In genomic region chr5:141734501-141735231, GRCh38 we compare ENCODE assay signal across 9 cellular contexts. TPM values are rescaled to one million over a fixed set of nuclear protein-coding genes. Genes with fewer than 3 reads are reported as not detected.
DNase-seq lines count a peak whose midpoint lies in the region; ATAC-seq and TF ChIP-seq lines count a peak whose summit lies in the region.
"Had no signal": no experiment of that assay in that cellular context is flagged by ENCODE, and none has a peak within 500 bp of the region (broad histone marks: within the 10 kb centered on the region; RNA-seq: fewer than 3 reads in every experiment).

No MANE protein-coding gene starts in this region.

- peaks cover 70% of the 10 kb centered on the region for H3K27me3 ChIP-seq in adipocyte (replicated peaks; ENCODE audit: control insufficient read depth, insufficient read depth, low read length)
- H3K27me3 ChIP-seq in left lung = no peaks in the 10 kb centered on the region
- H3K27me3 ChIP-seq: uterus had no signal

- ATAC-seq in left lung = peak; percentile 81
- ATAC-seq in HG03196 (IDR thresholded peaks at IDR 0.05; ENCODE audit: unreplicated experiment) = no peak

- intact Hi-C loops in left lung (cut with DNase I) = no loop called here

- no peaks in the 10 kb centered on the region for H3K4me1 ChIP-seq in adipocyte (ENCODE audit: control insufficient read depth, insufficient read depth, low read length)
- H3K4me1 ChIP-seq in left lung = no peaks in the 10 kb centered on the region
- H3K4me1 ChIP-seq: uterus had no signal

- H3K27ac ChIP-seq in left lung = no peak overlapping the region
- H3K27ac ChIP-seq: uterus had no signal

- peak; percentile 14 for DNase-seq in activated gamma-delta T cell treated with Interleukin-2 at 50 U/mL for 16 hours
- no peak for DNase-seq in activated gamma-delta T cell (lab: John Stamatoyannopoulos, UW)
- peak; percentile 61 for DNase-seq in NCI-H345 treated with DMSO at 0.1 percent for 48 hours (lab: John Stamatoyannopoulos, UW; ENCODE audit: unreplicated experiment)
- peak; percentile 73 for DNase-seq in adipocyte (ENCODE audit: low read depth)
- DNase-seq in left lung = no peak
- DNase-seq in cerebellar cortex (ENCODE audit: low spot score) = no peak
- DNase-seq in NCI-H446 treated with DMSO at 0.1 percent for 48 hours (lab: John Stamatoyannopoulos, UW) = no peak

- H3K4me3 ChIP-seq in adipocyte (ENCODE audit: low read length) (no peak overlapping the region), left lung (no peak overlapping the region)
- H3K4me3 ChIP-seq: uterus had no signal

- H3K36me3 ChIP-seq in adipocyte (ENCODE audit: control insufficient read depth, insufficient read depth, low read length, severe bottlenecking) = no peaks in the 10 kb centered on the region
- H3K36me3 ChIP-seq in left lung = no peaks in the 10 kb centered on the region
- H3K36me3 ChIP-seq: uterus had no signal

- no peak overlapping the region for H3K9ac ChIP-seq in adipocyte (ENCODE audit: low read length)

- H3K9me3 ChIP-seq in adipocyte (ENCODE audit: control insufficient read depth, low read length) (no peaks in the 10 kb centered on the region), left lung (no peaks in the 10 kb centered on the region)
- H3K9me3 ChIP-seq: uterus had no signal

- TF ChIP-seq CTCF in left lung (IDR thresholded peaks at IDR 0.05) = no peak

RNA-seq across cellular contexts. Expression of gene ARAP3, which starts 52.6 kb away (rescaled TPM):
- total RNA-seq in left lung = 10 to 100 TPM; 20.5 to 41.0 TPM

Comparison
In these comparisons a context has a peak if more than half of its experiments do, and no peak if none do; other contexts are left out.
1. DNase-seq: peak in activated gamma-delta T cell treated with Interleukin-2 at 50 U/mL for 16 hours (single experiment), NCI-H345 treated with DMSO at 0.1 percent for 48 hours (single experiment) and adipocyte (single experiment); none in activated gamma-delta T cell (single experiment), left lung (0 of 2), cerebellar cortex (single experiment) and NCI-H446 treated with DMSO at 0.1 percent for 48 hours (single experiment).